In the genomic region with DNA sequence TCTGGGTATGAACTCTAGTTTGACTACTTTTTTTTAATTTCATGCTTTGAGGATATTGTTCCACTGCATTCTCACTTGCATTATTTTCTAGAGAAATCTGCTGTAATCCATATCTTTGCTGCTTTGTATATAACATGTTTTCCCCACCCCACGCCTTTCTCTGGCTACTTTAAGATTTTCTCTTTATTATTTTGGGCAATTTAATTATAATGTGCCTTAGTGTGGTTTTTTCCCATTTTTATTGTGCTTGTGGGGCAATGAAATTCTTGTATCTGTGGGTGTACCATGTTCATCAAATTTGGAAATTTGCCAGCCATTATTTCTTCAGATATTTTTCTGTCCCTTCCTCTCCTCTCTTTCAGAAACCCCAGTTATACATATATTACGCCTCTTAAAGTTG, we compare ENCODE assay signal across 29 cellular contexts. TPM values are rescaled to one million over a fixed set of nuclear protein-coding genes. Genes with fewer than 3 reads are reported as not detected.
"Had no signal": no experiment of that assay in that cellular context is flagged by ENCODE, and none has a peak within 500 bp of the region (broad histone marks: within the 10 kb centered on the region; RNA-seq: fewer than 3 reads in every experiment).

No MANE protein-coding gene starts in this region.

- H3K36me3 ChIP-seq: colonic mucosa, esophagus muscularis mucosa, esophagus squamous epithelium, gastrocnemius medialis, gastroesophageal sphincter, heart left ventricle, heart right ventricle had no signal

- H3K79me2 ChIP-seq: hepatocyte had no signal

- H3K4me2 ChIP-seq: hepatocyte had no signal

- DNase-seq: colonic mucosa; cortex of kidney; dermis blood vessel endothelial cell; dorsolateral prefrontal cortex; effector CD4-positive, alpha-beta T cell; effector CD8-positive, alpha-beta T cell; effector memory CD4-positive, alpha-beta T cell; effector memory CD8-positive, alpha-beta T cell; endodermal cell; erythroblast; esophagus squamous epithelium; foreskin keratinocyte; foreskin melanocyte; gastrocnemius medialis; glutamatergic neuron; heart left ventricle; heart right ventricle had no signal

- ATAC-seq: effector memory CD8-positive, alpha-beta T cell; esophagus mucosa; foreskin keratinocyte; gastrocnemius medialis; gastroesophageal sphincter; heart left ventricle; heart right ventricle had no signal

- H3K9me3 ChIP-seq: colonic mucosa had no signal

- H3K27ac ChIP-seq: colonic mucosa, coronary artery, dorsolateral prefrontal cortex, epithelial cell of prostate, esophagus muscularis mucosa, esophagus squamous epithelium, foreskin keratinocyte, gastrocnemius medialis, gastroesophageal sphincter, heart left ventricle, heart right ventricle, hepatocyte had no signal

- H2AFZ ChIP-seq: hepatocyte had no signal

- H3K27me3 ChIP-seq: colonic mucosa, dorsolateral prefrontal cortex, foreskin keratinocyte, hepatocyte had no signal

- H3K4me3 ChIP-seq: colonic mucosa, coronary artery, dorsolateral prefrontal cortex, esophagus muscularis mucosa, esophagus squamous epithelium, gastrocnemius medialis, gastroesophageal sphincter, heart left ventricle, heart right ventricle, hepatocyte had no signal

- H3K4me1 ChIP-seq: colonic mucosa, esophagus muscularis mucosa, foreskin keratinocyte, gastrocnemius medialis, gastroesophageal sphincter, heart left ventricle, heart right ventricle had no signal

- FAIRE-seq: colon, endometrium, endothelial cell of umbilical vein, frontal cortex had no signal

RNA-seq across cellular contexts. Expression of a gene that starts 15.1 kb away (rescaled TPM):
- total RNA-seq: epithelial cell of proximal tubule, fibroblast of villous mesenchyme had no signal
